14 cellular contexts compared by ENCODE assay signal in genomic region chr1:153987621-153988020, GRCh38. TPM values are rescaled to one million over a fixed set of nuclear protein-coding genes. Genes with fewer than 3 reads are reported as not detected.
DNase-seq lines count a peak whose midpoint lies in the region; ATAC-seq and TF ChIP-seq lines count a peak whose summit lies in the region.
"Had no signal": no experiment of that assay in that cellular context is flagged by ENCODE, and none has a peak within 500 bp of the region (broad histone marks: within the 10 kb centered on the region; RNA-seq: fewer than 3 reads in every experiment).

No MANE protein-coding gene starts in this region.

- peaks cover 51% of the 10 kb centered on the region for H3K4me1 ChIP-seq in Karpas-422 (ENCODE audit: low read length)

- H3K9me3 Mint-ChIP-seq in activated CD4-positive, alpha-beta T cell treated with anti-CD3 and anti-CD28 coated beads, Interleukin-2, amount 10 ng/mL, durations not matched to agents 7 days and 5 days = no peaks in the 10 kb centered on the region
- no peaks in the 10 kb centered on the region for H3K9me3 Mint-ChIP-seq in activated CD4-positive, alpha-beta T cell treated with anti-CD3 and anti-CD28 coated beads for 36 hours (ENCODE audit: low read depth)
- peaks cover under 1% of the 10 kb centered on the region for H3K9me3 Mint-ChIP-seq in activated naive CD8-positive, alpha-beta T cell treated with anti-CD3 and anti-CD28 coated beads for 36 hours
- H3K9me3 Mint-ChIP-seq in progenitor cell of endocrine pancreas (ENCODE audit: low read depth) = no peaks in the 10 kb centered on the region

- H3K27me3 ChIP-seq in Karpas-422 (ENCODE audit: low read length) = no peaks in the 10 kb centered on the region
- H3K27me3 ChIP-seq: foreskin keratinocyte, ovary, testis had no signal

- no peaks in the 10 kb centered on the region for H3K9me2 ChIP-seq in Karpas-422 (replicated peaks; ENCODE audit: insufficient read depth, low read length)

- intact Hi-C loops in activated CD4-positive, alpha-beta T cell treated with anti-CD3 and anti-CD28 coated beads for 36 hours (cut with DNase I, micrococcal nuclease) = loop anchor here (1.0 to 5.0 kb wide), 3 partner anchors 21 to 477 kb away; partner anchors contain the start of genes CREB3L4 (in 1 of the 2) and DENND4B (in 1 of the 2)

- in situ Hi-C loops in G401 (cut with HindIII; ENCODE audit: low sequenced_read_pairs) = no loop called here

- no peak for DNase-seq in activated CD4-positive, alpha-beta T cell treated with anti-CD3 and anti-CD28 coated beads, Interleukin-2, amount 10 ng/mL, durations not matched to agents 7 days and 5 days
- no peak for DNase-seq in activated CD4-positive, alpha-beta T cell treated with anti-CD3 and anti-CD28 coated beads for 36 hours
- no peak for DNase-seq in Karpas-422
- DNase-seq in activated naive CD8-positive, alpha-beta T cell treated with anti-CD3 and anti-CD28 coated beads for 36 hours = no peak
- DNase-seq in progenitor cell of endocrine pancreas (ENCODE audit: low spot score, unreplicated experiment) = no peak
- no peak for DNase-seq in G401 (ENCODE audit: low spot score)
- DNase-seq in cerebellum (ENCODE audit: low spot score) = no peak
- DNase-seq: DMS 273 treated with DMSO at 0.1 percent for 48 hours, foreskin keratinocyte, H7, mammary epithelial cell, testis had no signal

- H3K27ac Mint-ChIP-seq in activated CD4-positive, alpha-beta T cell treated with anti-CD3 and anti-CD28 coated beads, Interleukin-2, amount 10 ng/mL, durations not matched to agents 7 days and 5 days = peak overlapping the region; percentile 91
- no peak overlapping the region for H3K27ac Mint-ChIP-seq in activated CD4-positive, alpha-beta T cell treated with anti-CD3 and anti-CD28 coated beads for 36 hours
- H3K27ac Mint-ChIP-seq in activated naive CD8-positive, alpha-beta T cell treated with anti-CD3 and anti-CD28 coated beads for 36 hours = peak overlapping the region; percentile 88
- peak overlapping the region; percentile 46 for H3K27ac Mint-ChIP-seq in progenitor cell of endocrine pancreas

- no peaks in the 10 kb centered on the region for H3K27me3 Mint-ChIP-seq in activated CD4-positive, alpha-beta T cell treated with anti-CD3 and anti-CD28 coated beads, Interleukin-2, amount 10 ng/mL, durations not matched to agents 7 days and 5 days
- no peaks in the 10 kb centered on the region for H3K27me3 Mint-ChIP-seq in activated CD4-positive, alpha-beta T cell treated with anti-CD3 and anti-CD28 coated beads for 36 hours
- H3K27me3 Mint-ChIP-seq in activated naive CD8-positive, alpha-beta T cell treated with anti-CD3 and anti-CD28 coated beads for 36 hours = peaks cover 4% of the 10 kb centered on the region
- H3K27me3 Mint-ChIP-seq in progenitor cell of endocrine pancreas = no peaks in the 10 kb centered on the region

- peaks cover 17% of the 10 kb centered on the region for H3K36me3 ChIP-seq in Karpas-422 (ENCODE audit: insufficient read depth, low read length)
- H3K36me3 ChIP-seq: ovary had no signal

- H3K79me2 ChIP-seq in Karpas-422 (ENCODE audit: low read length) = peaks cover 15% of the 10 kb centered on the region

- peaks cover 15% of the 10 kb centered on the region for H3K36me3 Mint-ChIP-seq in activated CD4-positive, alpha-beta T cell treated with anti-CD3 and anti-CD28 coated beads, Interleukin-2, amount 10 ng/mL, durations not matched to agents 7 days and 5 days (ENCODE audit: low read depth)
- peaks cover 22% of the 10 kb centered on the region for H3K36me3 Mint-ChIP-seq in activated CD4-positive, alpha-beta T cell treated with anti-CD3 and anti-CD28 coated beads for 36 hours (ENCODE audit: low read depth)
- H3K36me3 Mint-ChIP-seq in activated naive CD8-positive, alpha-beta T cell treated with anti-CD3 and anti-CD28 coated beads for 36 hours = peaks cover 26% of the 10 kb centered on the region
- H3K36me3 Mint-ChIP-seq in progenitor cell of endocrine pancreas (ENCODE audit: insufficient read depth) = peaks cover 20% of the 10 kb centered on the region

- POLR2A ChIA-PET in activated CD4-positive, alpha-beta T cell treated with anti-CD3 and anti-CD28 coated beads, Interleukin-2, amount 10 ng/mL, durations not matched to agents 7 days and 5 days (lab: Charles Lee) = interaction anchor here (0.5 kb wide), 1 partner anchor 315 kb away, joined by 8 read pairs; no protein-coding TSS in a partner anchor
- POLR2A ChIA-PET in activated CD4-positive, alpha-beta T cell treated with anti-CD3 and anti-CD28 coated beads for 36 hours (lab: Charles Lee) = no interaction called here

- H3K9me3 ChIP-seq in Karpas-422 (ENCODE audit: low read length) = no peaks in the 10 kb centered on the region
- H3K9me3 ChIP-seq: ovary, testis had no signal

- CTCF ChIA-PET in activated CD4-positive, alpha-beta T cell treated with anti-CD3 and anti-CD28 coated beads, Interleukin-2, amount 10 ng/mL, durations not matched to agents 7 days and 5 days (lab: Charles Lee) = interaction anchor here (0.8 to 3.5 kb wide), 16 partner anchors 11 to 313 kb away, joined by 3 to 32 read pairs (median 4); partner anchors contain the start of genes CREB3L4, DENND4B, GATAD2B and JTB
- CTCF ChIA-PET in activated CD4-positive, alpha-beta T cell treated with anti-CD3 and anti-CD28 coated beads for 36 hours (lab: Charles Lee) = interaction anchor here (0.5 to 7.7 kb wide), 25 partner anchors 11 to 477 kb away, joined by 3 to 66 read pairs (median 4); partner anchors contain the start of genes CREB3L4, CRTC2, DENND4B and JTB

- no peak overlapping the region for H2AFZ ChIP-seq in Karpas-422 (ENCODE audit: low read length)

- ATAC-seq in activated CD4-positive, alpha-beta T cell treated with anti-CD3 and anti-CD28 coated beads for 36 hours = no peak
- no peak for ATAC-seq in HG02970 (IDR thresholded peaks at IDR 0.05; ENCODE audit: low FRiP score, unreplicated experiment)

- no peak overlapping the region for H3K4me3 ChIP-seq in Karpas-422 (ENCODE audit: low read length)
- H3K4me3 ChIP-seq: ovary, testis had no signal

- no peak overlapping the region for H3K4me3 Mint-ChIP-seq in activated CD4-positive, alpha-beta T cell treated with anti-CD3 and anti-CD28 coated beads, Interleukin-2, amount 10 ng/mL, durations not matched to agents 7 days and 5 days
- no peak overlapping the region for H3K4me3 Mint-ChIP-seq in activated CD4-positive, alpha-beta T cell treated with anti-CD3 and anti-CD28 coated beads for 36 hours
- no peak overlapping the region for H3K4me3 Mint-ChIP-seq in activated naive CD8-positive, alpha-beta T cell treated with anti-CD3 and anti-CD28 coated beads for 36 hours
- no peak overlapping the region for H3K4me3 Mint-ChIP-seq in progenitor cell of endocrine pancreas (ENCODE audit: low read depth)

- H3K4me2 ChIP-seq in Karpas-422 (ENCODE audit: low read depth, low read length, poor library complexity, severe bottlenecking) = peak overlapping the region; percentile 84

- H3K27ac ChIP-seq in Karpas-422 (ENCODE audit: low read length) = peak overlapping the region; percentile 48; the same call in 1 of the 2 replicates

- peaks cover 10% of the 10 kb centered on the region for H4K20me1 ChIP-seq in Karpas-422 (ENCODE audit: insufficient read depth, low read depth, low read length)

- peak overlapping the region; percentile 14; the same call in 1 of the 2 replicates for H3K9ac ChIP-seq in Karpas-422 (ENCODE audit: low read length)

- TF ChIP-seq CTCF in progenitor cell of endocrine pancreas (IDR thresholded peaks at IDR 0.05; ENCODE audit: unreplicated experiment) = no peak

- peaks cover 48% of the 10 kb centered on the region for H3K4me1 Mint-ChIP-seq in activated CD4-positive, alpha-beta T cell treated with anti-CD3 and anti-CD28 coated beads, Interleukin-2, amount 10 ng/mL, durations not matched to agents 7 days and 5 days
- H3K4me1 Mint-ChIP-seq in activated CD4-positive, alpha-beta T cell treated with anti-CD3 and anti-CD28 coated beads for 36 hours = peaks cover 47% of the 10 kb centered on the region
- peaks cover 44% of the 10 kb centered on the region for H3K4me1 Mint-ChIP-seq in activated naive CD8-positive, alpha-beta T cell treated with anti-CD3 and anti-CD28 coated beads for 36 hours
- H3K4me1 Mint-ChIP-seq in progenitor cell of endocrine pancreas (ENCODE audit: low read depth) = peaks cover 33% of the 10 kb centered on the region

RNA-seq across cellular contexts. Expression of gene RAB13, which starts 1.5 kb away (rescaled TPM):
- under 1 TPM; 0.92 to 0.96 TPM for total RNA-seq in activated CD4-positive, alpha-beta T cell treated with anti-CD3 and anti-CD28 coated beads, Interleukin-2, amount 10 ng/mL, durations not matched to agents 7 days and 5 days
- total RNA-seq in activated CD4-positive, alpha-beta T cell treated with anti-CD3 and anti-CD28 coated beads for 36 hours = 10 to 100 TPM; 16.6 to 19.0 TPM
- total RNA-seq in Karpas-422 (2014; rRNA removed; shearing (Covaris generic); ENCODE audit: low replicate concordance) = 5.8 and 8.9 TPM in 2 replicates
- 10 to 100 TPM; 48.7 to 53.5 TPM for total RNA-seq in activated naive CD8-positive, alpha-beta T cell treated with anti-CD3 and anti-CD28 coated beads for 36 hours
- total RNA-seq in progenitor cell of endocrine pancreas (83.3 and 90.4 TPM in 2 replicates), cerebellum (11.2 TPM)
- total RNA-seq in G401 (2014; rRNA removed; shearing (Covaris generic)) = 18.5 and 23.4 TPM in 2 replicates

RNA-seq across cellular contexts. Expression of gene RPS27, which starts 2.9 kb away (rescaled TPM):
- 1,000 to 10,000 TPM; 2,596 to 2,883 TPM for total RNA-seq in activated CD4-positive, alpha-beta T cell treated with anti-CD3 and anti-CD28 coated beads, Interleukin-2, amount 10 ng/mL, durations not matched to agents 7 days and 5 days
- total RNA-seq in activated CD4-positive, alpha-beta T cell treated with anti-CD3 and anti-CD28 coated beads for 36 hours = 1,000 to 10,000 TPM; 1,867 to 2,094 TPM
- 5,228 and 8,421 TPM in 2 replicates for total RNA-seq in Karpas-422 (2014; rRNA removed; shearing (Covaris generic); ENCODE audit: low replicate concordance)
- total RNA-seq in activated naive CD8-positive, alpha-beta T cell treated with anti-CD3 and anti-CD28 coated beads for 36 hours = 1,000 to 10,000 TPM; 1,340 to 1,924 TPM
- 2,170 and 2,294 TPM in 2 replicates for total RNA-seq in progenitor cell of endocrine pancreas
- 2,657 and 4,065 TPM in 2 replicates for total RNA-seq in G401 (2014; rRNA removed; shearing (Covaris generic))
- total RNA-seq in cerebellum = 1,638 TPM

RNA-seq across cellular contexts. Expression of gene JTB, which starts 10.1 kb away (rescaled TPM):
- total RNA-seq in activated CD4-positive, alpha-beta T cell treated with anti-CD3 and anti-CD28 coated beads, Interleukin-2, amount 10 ng/mL, durations not matched to agents 7 days and 5 days = 100 to 1,000 TPM; 111 to 124 TPM
- 100 to 1,000 TPM; 107 to 145 TPM for total RNA-seq in activated CD4-positive, alpha-beta T cell treated with anti-CD3 and anti-CD28 coated beads for 36 hours
- 314 and 343 TPM in 2 replicates for total RNA-seq in Karpas-422 (2014; rRNA removed; shearing (Covaris generic); ENCODE audit: low replicate concordance)
- total RNA-seq in activated naive CD8-positive, alpha-beta T cell treated with anti-CD3 and anti-CD28 coated beads for 36 hours = 100 to 1,000 TPM; 204 to 214 TPM
- total RNA-seq in progenitor cell of endocrine pancreas (75.0 and 76.5 TPM in 2 replicates), cerebellum (29.2 TPM)
- 196 TPM in 2 replicates for total RNA-seq in G401 (2014; rRNA removed; shearing (Covaris generic))

RNA-seq across cellular contexts. Expression of gene CREB3L4, which starts 19.9 kb away (rescaled TPM):
- 1 to 10 TPM; 6.9 to 7.9 TPM for total RNA-seq in activated CD4-positive, alpha-beta T cell treated with anti-CD3 and anti-CD28 coated beads, Interleukin-2, amount 10 ng/mL, durations not matched to agents 7 days and 5 days
- total RNA-seq in activated CD4-positive, alpha-beta T cell treated with anti-CD3 and anti-CD28 coated beads for 36 hours = 1 to 10 TPM; 8.5 to 9.1 TPM
- total RNA-seq in Karpas-422 (2014; rRNA removed; shearing (Covaris generic); ENCODE audit: low replicate concordance) = 22.2 and 44.0 TPM in 2 replicates
- 1 to 10 TPM; 6.8 to 7.3 TPM for total RNA-seq in activated naive CD8-positive, alpha-beta T cell treated with anti-CD3 and anti-CD28 coated beads for 36 hours
- total RNA-seq in progenitor cell of endocrine pancreas = 36.6 and 41.7 TPM in 2 replicates
- 12.0 and 13.4 TPM in 2 replicates for total RNA-seq in G401 (2014; rRNA removed; shearing (Covaris generic))
- total RNA-seq in cerebellum = 13.8 TPM

RNA-seq across cellular contexts. Expression of gene SLC39A1, which starts 24.3 kb away (rescaled TPM):
- total RNA-seq in activated CD4-positive, alpha-beta T cell treated with anti-CD3 and anti-CD28 coated beads, Interleukin-2, amount 10 ng/mL, durations not matched to agents 7 days and 5 days = 10 to 100 TPM; 33.5 to 36.4 TPM
- 10 to 100 TPM; 64.4 to 65.5 TPM for total RNA-seq in activated CD4-positive, alpha-beta T cell treated with anti-CD3 and anti-CD28 coated beads for 36 hours
- total RNA-seq in Karpas-422 (2014; rRNA removed; shearing (Covaris generic); ENCODE audit: low replicate concordance) = 27.1 and 59.5 TPM in 2 replicates
- total RNA-seq in activated naive CD8-positive, alpha-beta T cell treated with anti-CD3 and anti-CD28 coated beads for 36 hours = 10 to 100 TPM; 60.6 to 63.1 TPM
- total RNA-seq in progenitor cell of endocrine pancreas (70.6 and 75.4 TPM in 2 replicates), cerebellum (22.0 TPM)
- 251 and 259 TPM in 2 replicates for total RNA-seq in G401 (2014; rRNA removed; shearing (Covaris generic))
